ENCODE assay signal across 25 cellular contexts in the genomic region with DNA sequence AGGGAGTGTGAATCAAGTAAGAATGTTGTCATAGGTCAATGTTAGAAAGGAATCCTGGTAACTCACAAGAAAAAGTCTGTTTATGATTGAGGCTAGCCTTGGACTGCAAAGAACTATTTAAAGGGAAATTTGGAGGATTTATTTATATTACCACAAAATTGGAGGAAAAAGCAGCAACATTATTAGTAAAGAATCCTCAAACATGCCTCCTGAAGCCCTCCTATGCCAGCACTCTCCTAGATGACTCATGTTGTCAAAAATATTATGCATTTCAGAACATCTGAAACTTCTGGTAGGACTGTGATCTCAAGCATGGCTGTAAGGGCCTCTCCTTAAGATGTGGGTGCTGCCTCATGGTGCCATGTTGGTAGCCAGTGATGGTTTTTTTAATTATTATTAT.
"Had no signal": no experiment of that assay in that cellular context is flagged by ENCODE, and none has a peak within 500 bp of the region (broad histone marks: within the 10 kb centered on the region; RNA-seq: fewer than 3 reads in every experiment).

No MANE protein-coding gene starts in this region.

- ATAC-seq: activated CD4-positive, alpha-beta T cell treated with anti-CD3 and anti-CD28 coated beads for 36 hours; activated CD8-positive, alpha-beta T cell treated with anti-CD3 and anti-CD28 coated beads for 36 hours; activated T-cell treated with anti-CD3 and anti-CD28 coated beads, Interleukin-2, amount 50 U/mL, for 72 hours; PC-3 had no signal

- H3K36me3 Mint-ChIP-seq: activated naive CD8-positive, alpha-beta T cell treated with anti-CD3 and anti-CD28 coated beads, Interleukin-2, amount 10 ng/mL, durations not matched to agents 7 days and 5 days; brain had no signal

- H3K4me1 Mint-ChIP-seq: activated CD4-positive, alpha-beta T cell treated with anti-CD3 and anti-CD28 coated beads for 36 hours; activated naive CD8-positive, alpha-beta T cell treated with anti-CD3 and anti-CD28 coated beads, Interleukin-2, amount 10 ng/mL, durations not matched to agents 7 days and 5 days; brain had no signal

- H3K9me3 Mint-ChIP-seq: activated CD8-positive, alpha-beta T cell treated with anti-CD3 and anti-CD28 coated beads for 36 hours; activated T-helper 2 cell treated with anti-CD3 and anti-CD28 coated beads, Interferon-gamma antibody, Interleukin-2, Interleukin-4, amounts not matched to agents 10 μg/mL and 5 μg/mL and 100 μg/mL, durations not matched to agents 14 hours and 24 hours and 36 hours; brain had no signal

- H3K4me3 Mint-ChIP-seq: activated CD4-positive, alpha-beta T cell treated with anti-CD3 and anti-CD28 coated beads for 36 hours; activated CD8-positive, alpha-beta T cell treated with anti-CD3 and anti-CD28 coated beads for 36 hours; activated naive CD8-positive, alpha-beta T cell treated with anti-CD3 and anti-CD28 coated beads, Interleukin-2, amount 10 ng/mL, durations not matched to agents 7 days and 5 days; activated T-cell treated with anti-CD3 and anti-CD28 coated beads, Interleukin-2, amount 50 U/mL, for 72 hours; brain had no signal

- H3K27ac ChIP-seq: cardiac muscle cell, WERI-Rb-1 had no signal

- H3K27me3 ChIP-seq: cardiac muscle cell had no signal

- H3K27ac Mint-ChIP-seq: activated CD4-positive, alpha-beta T cell treated with anti-CD3 and anti-CD28 coated beads for 36 hours; activated CD8-positive, alpha-beta T cell treated with anti-CD3 and anti-CD28 coated beads for 36 hours; activated naive CD8-positive, alpha-beta T cell treated with anti-CD3 and anti-CD28 coated beads, Interleukin-2, amount 10 ng/mL, durations not matched to agents 7 days and 5 days; activated T-cell treated with anti-CD3 and anti-CD28 coated beads, Interleukin-2, amount 50 U/mL, for 72 hours; activated T-helper 2 cell treated with anti-CD3 and anti-CD28 coated beads, Interferon-gamma antibody, Interleukin-2, Interleukin-4, amounts not matched to agents 10 μg/mL and 5 μg/mL and 100 μg/mL, durations not matched to agents 14 hours and 24 hours and 36 hours; brain had no signal

- H3K36me3 ChIP-seq: cardiac muscle cell, WERI-Rb-1 had no signal

- DNase-seq: activated CD4-positive, alpha-beta T cell treated with anti-CD3 and anti-CD28 coated beads for 36 hours; activated CD8-positive, alpha-beta memory T cell treated with anti-CD3 and anti-CD28 coated beads, Interleukin-2, amount 50 U/mL, for 4 hours; activated CD8-positive, alpha-beta T cell treated with anti-CD3 and anti-CD28 coated beads for 36 hours; activated gamma-delta T cell treated with Interleukin-2 at 50 U/mL for 16 hours; activated naive CD4-positive, alpha-beta T cell treated with anti-CD3 and anti-CD28 coated beads, Interleukin-2, amount 50 U/mL, for 16 hours; activated naive CD8-positive, alpha-beta T cell treated with anti-CD3 and anti-CD28 coated beads, Interleukin-2, amount 10 ng/mL, durations not matched to agents 7 days and 5 days; activated T-cell treated with anti-CD3 and anti-CD28 coated beads, Interleukin-2, amount 50 U/mL, for 72 hours; aorta; Kasumi-1; KBM-7; MV-4-11; NCI-H1092 treated with DMSO at 0.1 percent for 48 hours; NCI-H1436; NCI-H1694 treated with DMSO at 0.1 percent for 48 hours; NCI-H2029 treated with DMSO at 0.1 percent for 48 hours; NCI-H345; NCI-H510A; NCI-H69; PC-3; SHP77; T-helper 1 cell; WERI-Rb-1 had no signal

- H3K4me3 ChIP-seq: cardiac muscle cell had no signal

- H3K27me3 Mint-ChIP-seq: brain had no signal
